1 cellular context compared by ENCODE assay signal in the genomic region with DNA sequence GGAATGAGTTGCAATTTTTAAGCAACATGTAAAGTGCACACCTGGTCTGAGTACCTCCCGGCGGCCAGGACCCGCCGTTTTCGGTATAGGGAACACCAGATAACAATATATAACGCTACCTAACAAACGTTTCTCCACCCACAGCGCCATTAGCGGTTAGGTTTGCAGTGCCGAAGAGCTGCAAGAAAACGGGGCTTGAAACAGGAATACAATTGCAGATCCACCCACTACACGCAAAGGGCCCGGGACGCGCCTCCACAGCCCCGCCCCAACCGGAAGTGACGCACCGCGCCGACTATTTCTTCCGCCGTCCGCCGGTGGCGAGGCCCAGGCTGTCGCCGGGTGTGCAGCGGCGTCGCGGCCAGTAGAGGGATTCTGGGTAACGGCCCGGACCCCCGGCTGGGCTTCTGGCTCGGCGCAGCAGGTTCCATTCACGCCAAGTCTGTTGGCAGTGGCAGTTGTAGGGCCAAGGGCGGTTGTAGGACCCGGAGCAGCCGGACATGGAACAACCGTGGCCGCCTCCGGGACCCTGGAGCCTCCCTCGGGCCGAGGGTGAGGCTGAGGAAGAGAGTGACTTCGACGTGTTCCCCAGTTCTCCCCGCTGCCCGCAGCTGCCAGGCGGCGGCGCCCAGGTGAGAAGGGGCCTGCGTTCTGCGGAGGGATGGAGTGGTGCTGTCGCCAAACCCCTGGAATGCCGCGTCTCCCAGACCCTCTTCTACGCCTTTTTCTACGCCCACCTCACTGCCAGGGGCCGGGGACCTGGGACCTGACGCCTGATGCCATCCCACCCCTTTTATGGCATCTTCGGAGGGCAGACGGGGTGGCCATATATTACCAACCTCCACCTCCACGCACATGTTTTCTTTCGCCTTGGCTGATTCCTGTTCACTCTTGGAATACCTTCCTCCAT.
TF ChIP-seq lines count a peak whose summit lies in the region.

TSS of gene CDC37L1 (plus strand) at position 302 of the 910 bp plus-strand sequence. CDS start at position 501, 199 bp downstream.

TF ChIP-seq in SK-N-SH, 30 proteins besides CTCF, POLR2A, EP300 and RAD21 (continued from another document):
- no peak; the same call in 1 of the 2 replicates for TF ChIP-seq USF1 (IDR thresholded peaks at IDR 0.05; ENCODE audit: borderline replicate concordance, low read depth)
- no peak for TF ChIP-seq EZH2phosphoT487 (IDR thresholded peaks at IDR 0.05; ENCODE audit: borderline replicate concordance, low read depth)
- 0 out of 2 replicates have a peak, but pooled peaks have one; percentile 48 for TF ChIP-seq RCOR1 (IDR thresholded peaks at IDR 0.05; ENCODE audit: low read length)
- peak; percentile 97 for TF ChIP-seq TAF1 (IDR thresholded peaks at IDR 0.05; ENCODE audit: borderline replicate concordance, low read depth, low read length)
- TF ChIP-seq, protein P1, sequence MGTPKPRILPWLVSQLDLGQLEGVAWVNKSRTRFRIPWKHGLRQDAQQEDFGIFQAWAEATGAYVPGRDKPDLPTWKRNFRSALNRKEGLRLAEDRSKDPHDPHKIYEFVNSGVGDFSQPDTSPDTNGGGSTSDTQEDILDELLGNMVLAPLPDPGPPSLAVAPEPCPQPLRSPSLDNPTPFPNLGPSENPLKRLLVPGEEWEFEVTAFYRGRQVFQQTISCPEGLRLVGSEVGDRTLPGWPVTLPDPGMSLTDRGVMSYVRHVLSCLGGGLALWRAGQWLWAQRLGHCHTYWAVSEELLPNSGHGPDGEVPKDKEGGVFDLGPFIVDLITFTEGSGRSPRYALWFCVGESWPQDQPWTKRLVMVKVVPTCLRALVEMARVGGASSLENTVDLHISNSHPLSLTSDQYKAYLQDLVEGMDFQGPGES (IDR thresholded peaks at IDR 0.05; ENCODE audit: low read depth, low read length) = no peak
- peak; percentile 92 for TF ChIP-seq SIN3A (IDR thresholded peaks at IDR 0.05; ENCODE audit: borderline replicate concordance, low read depth, low read length)
- 0 out of 2 replicates have a peak, but pooled peaks have one; percentile 14 for TF ChIP-seq TCF12 (IDR thresholded peaks at IDR 0.05)
- peak; percentile 73; the same call in 1 of the 2 replicates for TF ChIP-seq MAX (IDR thresholded peaks at IDR 0.05; ENCODE audit: low read depth)
- peak; percentile 64 for TF ChIP-seq CHD2 (IDR thresholded peaks at IDR 0.05; ENCODE audit: low read length, partially characterized antibody)
- peak; percentile 99 for TF ChIP-seq POLR2AphosphoS5 (IDR thresholded peaks at IDR 0.05; ENCODE audit: low read depth, low read length)
- TF ChIP-seq ELF1 (IDR thresholded peaks at IDR 0.05) = peak; percentile 76
- peak; percentile 80 for TF ChIP-seq MXI1 (IDR thresholded peaks at IDR 0.05; ENCODE audit: low read depth, low read length)
- TF ChIP-seq, protein P2, sequence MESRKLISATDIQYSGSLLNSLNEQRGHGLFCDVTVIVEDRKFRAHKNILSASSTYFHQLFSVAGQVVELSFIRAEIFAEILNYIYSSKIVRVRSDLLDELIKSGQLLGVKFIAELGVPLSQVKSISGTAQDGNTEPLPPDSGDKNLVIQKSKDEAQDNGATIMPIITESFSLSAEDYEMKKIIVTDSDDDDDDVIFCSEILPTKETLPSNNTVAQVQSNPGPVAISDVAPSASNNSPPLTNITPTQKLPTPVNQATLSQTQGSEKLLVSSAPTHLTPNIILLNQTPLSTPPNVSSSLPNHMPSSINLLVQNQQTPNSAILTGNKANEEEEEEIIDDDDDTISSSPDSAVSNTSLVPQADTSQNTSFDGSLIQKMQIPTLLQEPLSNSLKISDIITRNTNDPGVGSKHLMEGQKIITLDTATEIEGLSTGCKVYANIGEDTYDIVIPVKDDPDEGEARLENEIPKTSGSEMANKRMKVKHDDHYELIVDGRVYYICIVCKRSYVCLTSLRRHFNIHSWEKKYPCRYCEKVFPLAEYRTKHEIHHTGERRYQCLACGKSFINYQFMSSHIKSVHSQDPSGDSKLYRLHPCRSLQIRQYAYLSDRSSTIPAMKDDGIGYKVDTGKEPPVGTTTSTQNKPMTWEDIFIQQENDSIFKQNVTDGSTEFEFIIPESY (IDR thresholded peaks at IDR 0.05; ENCODE audit: borderline replicate concordance, low read depth) = no peak
- TF ChIP-seq GABPA (IDR thresholded peaks at IDR 0.05; ENCODE audit: low read depth) = peak; percentile 90
- no peak for TF ChIP-seq MEF2A (IDR thresholded peaks at IDR 0.05; ENCODE audit: borderline replicate concordance, low read depth)
